Comparison of ENCODE assay signal across 21 cellular contexts in genomic region chr19:1849999-1850398, GRCh38. TPM values are rescaled to one million over a fixed set of nuclear protein-coding genes. Genes with fewer than 3 reads are reported as not detected.
DNase-seq lines count a peak whose midpoint lies in the region; ATAC-seq, FAIRE-seq and TF ChIP-seq lines count a peak whose summit lies in the region.
"Had no signal": no experiment of that assay in that cellular context is flagged by ENCODE, and none has a peak within 500 bp of the region (broad histone marks: within the 10 kb centered on the region; RNA-seq: fewer than 3 reads in every experiment).

No MANE protein-coding gene starts in this region.

- H3K27me3 ChIP-seq in CD4-positive, CD25-positive, alpha-beta regulatory T cell (ENCODE audit: control insufficient read depth, insufficient read depth, low read length), result no peaks in the 10 kb centered on the region

- peaks cover 6% of the 10 kb centered on the region for H3K36me3 ChIP-seq in CD4-positive, CD25-positive, alpha-beta regulatory T cell (ENCODE audit: control insufficient read depth, insufficient read depth, low read length)
- H3K36me3 ChIP-seq: gastrocnemius medialis, thoracic aorta had no signal

- no peak for FAIRE-seq in frontal cortex (lab: Jason Lieb, UNC)
- FAIRE-seq: GM18507 had no signal

- no peaks in the 10 kb centered on the region for H3K9me3 Mint-ChIP-seq in CD4-positive, CD25-positive, alpha-beta regulatory T cell
- H3K9me3 Mint-ChIP-seq in activated T-helper 1 cell treated with anti-CD3 and anti-CD28 coated beads, Interleukin-12 subunit alpha, Interleukin-12 subunit beta, Interleukin-2, Interleukin-4 antibody, amounts not matched to agents 30 ng/mL and 10 ng/mL and 1 ng/mL, durations not matched to agents 14 hours and 24 hours and 36 hours, result no peaks in the 10 kb centered on the region
- no peaks in the 10 kb centered on the region for H3K9me3 Mint-ChIP-seq in natural killer cell

- no peak for ATAC-seq in CD4-positive, CD25-positive, alpha-beta regulatory T cell (ENCODE audit: low read depth in 2 of 2)
- no peak for ATAC-seq in natural killer cell
- ATAC-seq: gastrocnemius medialis, Panc1 had no signal

- DNase-seq in CD4-positive, CD25-positive, alpha-beta regulatory T cell, result no peak
- DNase-seq in ELR (ENCODE audit: low read depth) (peak; percentile 30), natural killer cell (no peak), frontal cortex (ENCODE audit: low spot score in 2 of 2) (no peak), posterior cingulate gyrus (no peak), LoVo (ENCODE audit: low spot score) (no peak)
- DNase-seq in activated T-helper 1 cell treated with anti-CD3 and anti-CD28 coated beads, Interleukin-12 subunit alpha, Interleukin-12 subunit beta, Interleukin-2, Interleukin-4 antibody, amounts not matched to agents 30 ng/mL and 10 ng/mL and 1 ng/mL, durations not matched to agents 14 hours and 24 hours and 36 hours (ENCODE audit: low spot score), result no peak
- DNase-seq: activated CD4-positive, alpha-beta T cell treated with anti-CD3 and anti-CD28 coated beads, Interleukin-2, amount 50 U/mL, for 48 hours; cerebellar nuclear complex; EL; gastrocnemius medialis; KBM-7; mesenchymal stem cell; MV-4-11; NCI-H187; NCI-H345; SK-N-SH; stimulated activated CD4-positive, alpha-beta T cell treated with anti-CD3 and anti-CD28 coated beads, Interleukin-12 subunit alpha, Interleukin-12 subunit beta, amount 100 ng/mL, for 4 hours had no signal

- H3K27ac Mint-ChIP-seq in CD4-positive, CD25-positive, alpha-beta regulatory T cell, result peak overlapping the region in 2 of 3 donors; percentile 21 to 42
- peak overlapping the region; percentile 44 for H3K27ac Mint-ChIP-seq in activated T-helper 1 cell treated with anti-CD3 and anti-CD28 coated beads, Interleukin-12 subunit alpha, Interleukin-12 subunit beta, Interleukin-2, Interleukin-4 antibody, amounts not matched to agents 30 ng/mL and 10 ng/mL and 1 ng/mL, durations not matched to agents 14 hours and 24 hours and 36 hours
- H3K27ac Mint-ChIP-seq in natural killer cell, result peak overlapping the region; percentile 56 to 89

- peaks cover 0 to 67% (median 30%) of the 10 kb centered on the region in 4 donors for H3K4me1 Mint-ChIP-seq in CD4-positive, CD25-positive, alpha-beta regulatory T cell
- H3K4me1 Mint-ChIP-seq in activated T-helper 1 cell treated with anti-CD3 and anti-CD28 coated beads, Interleukin-12 subunit alpha, Interleukin-12 subunit beta, Interleukin-2, Interleukin-4 antibody, amounts not matched to agents 30 ng/mL and 10 ng/mL and 1 ng/mL, durations not matched to agents 14 hours and 24 hours and 36 hours (ENCODE audit: low read depth), result peaks cover 44% of the 10 kb centered on the region
- H3K4me1 Mint-ChIP-seq in natural killer cell, result peaks cover 24 to 47% of the 10 kb centered on the region in 2 donors

- H3K4me1 ChIP-seq in CD4-positive, CD25-positive, alpha-beta regulatory T cell (ENCODE audit: control insufficient read depth, insufficient read depth, low read length, poor library complexity, severe bottlenecking), result peaks cover 73% of the 10 kb centered on the region

- H3K27me3 Mint-ChIP-seq in CD4-positive, CD25-positive, alpha-beta regulatory T cell, result peaks cover 4% of the 10 kb centered on the region
- no peaks in the 10 kb centered on the region for H3K27me3 Mint-ChIP-seq in activated T-helper 1 cell treated with anti-CD3 and anti-CD28 coated beads, Interleukin-12 subunit alpha, Interleukin-12 subunit beta, Interleukin-2, Interleukin-4 antibody, amounts not matched to agents 30 ng/mL and 10 ng/mL and 1 ng/mL, durations not matched to agents 14 hours and 24 hours and 36 hours (ENCODE audit: insufficient read depth)
- no peaks in the 10 kb centered on the region for H3K27me3 Mint-ChIP-seq in natural killer cell (ENCODE audit: low read depth in 2 of 2)

- H3K36me3 Mint-ChIP-seq in CD4-positive, CD25-positive, alpha-beta regulatory T cell, result peaks cover 9% of the 10 kb centered on the region
- H3K36me3 Mint-ChIP-seq in activated T-helper 1 cell treated with anti-CD3 and anti-CD28 coated beads, Interleukin-12 subunit alpha, Interleukin-12 subunit beta, Interleukin-2, Interleukin-4 antibody, amounts not matched to agents 30 ng/mL and 10 ng/mL and 1 ng/mL, durations not matched to agents 14 hours and 24 hours and 36 hours (ENCODE audit: low read depth), result peaks cover 12% of the 10 kb centered on the region
- H3K36me3 Mint-ChIP-seq in natural killer cell, result no peaks in the 10 kb centered on the region

- no peak overlapping the region for H3K27ac ChIP-seq in CD4-positive, CD25-positive, alpha-beta regulatory T cell (ENCODE audit: insufficient read depth, low read length, poor library complexity, severe bottlenecking)
- H3K27ac ChIP-seq: gastrocnemius medialis, thoracic aorta had no signal

- no peak overlapping the region for H3K4me3 ChIP-seq in CD4-positive, CD25-positive, alpha-beta regulatory T cell (ENCODE audit: low read depth, low read length)
- H3K4me3 ChIP-seq: gastrocnemius medialis, thoracic aorta had no signal

- intact Hi-C loops in activated T-helper 1 cell treated with anti-CD3 and anti-CD28 coated beads, Interleukin-12 subunit alpha, Interleukin-12 subunit beta, Interleukin-2, Interleukin-4 antibody, amounts not matched to agents 30 ng/mL and 10 ng/mL and 1 ng/mL, durations not matched to agents 14 hours and 24 hours and 36 hours (cut with micrococcal nuclease), result loop anchor here (2.0 kb wide), 2 partner anchors 197 to 257 kb away; partner anchors contain the start of genes MBD3 and TCF3
- intact Hi-C loops in natural killer cell (cut with micrococcal nuclease), result no loop called here
- intact Hi-C loops in posterior cingulate gyrus (cut with DNase I), result no loop called here

- H3K9me3 ChIP-seq in CD4-positive, CD25-positive, alpha-beta regulatory T cell (ENCODE audit: control insufficient read depth in 2 of 2, low read length in 2 of 2), result no peaks in the 10 kb centered on the region
- H3K9me3 ChIP-seq: gastrocnemius medialis, SK-N-SH, thoracic aorta had no signal

- H3K4me3 Mint-ChIP-seq in CD4-positive, CD25-positive, alpha-beta regulatory T cell, result peak overlapping the region; percentile 38 to 92 (median 60)
- H3K4me3 Mint-ChIP-seq in activated T-helper 1 cell treated with anti-CD3 and anti-CD28 coated beads, Interleukin-12 subunit alpha, Interleukin-12 subunit beta, Interleukin-2, Interleukin-4 antibody, amounts not matched to agents 30 ng/mL and 10 ng/mL and 1 ng/mL, durations not matched to agents 14 hours and 24 hours and 36 hours, result peak overlapping the region; percentile 22
- H3K4me3 Mint-ChIP-seq in natural killer cell, result no peak overlapping the region

- TF ChIP-seq CTCF in natural killer cell (IDR thresholded peaks at IDR 0.05), result no peak

RNA-seq across cellular contexts. Expression of gene REXO1, which starts 1.7 kb away (rescaled TPM):
- total RNA-seq in CD4-positive, CD25-positive, alpha-beta regulatory T cell, result 103 TPM
- polyA plus RNA-seq in CD4-positive, CD25-positive, alpha-beta regulatory T cell, result 1 to 10 TPM; 2.5 to 5.5 (median 3.6) TPM
- total RNA-seq in activated T-helper 1 cell treated with anti-CD3 and anti-CD28 coated beads, Interleukin-12 subunit alpha, Interleukin-12 subunit beta, Interleukin-2, Interleukin-4 antibody, amounts not matched to agents 30 ng/mL and 10 ng/mL and 1 ng/mL, durations not matched to agents 14 hours and 24 hours and 36 hours, result 64.5 and 70.5 TPM in 2 replicates
- 10 to 100 TPM; 90.7 to 91.7 (median 91.5) TPM for total RNA-seq in natural killer cell
- 5.3 TPM for total RNA-seq in frontal cortex

RNA-seq across cellular contexts. Expression of gene KLF16, which starts 13.4 kb away (rescaled TPM):
- 40.6 TPM for total RNA-seq in CD4-positive, CD25-positive, alpha-beta regulatory T cell
- under 1 TPM; 0.28 to 0.86 (median 0.59) TPM for polyA plus RNA-seq in CD4-positive, CD25-positive, alpha-beta regulatory T cell
- total RNA-seq in activated T-helper 1 cell treated with anti-CD3 and anti-CD28 coated beads, Interleukin-12 subunit alpha, Interleukin-12 subunit beta, Interleukin-2, Interleukin-4 antibody, amounts not matched to agents 30 ng/mL and 10 ng/mL and 1 ng/mL, durations not matched to agents 14 hours and 24 hours and 36 hours, result 34.5 and 39.1 TPM in 2 replicates
- total RNA-seq in natural killer cell (10 to 100 TPM; 29.1 to 38.4 (median 34.8) TPM), frontal cortex (2.9 TPM)

RNA-seq across cellular contexts. Expression of gene ABHD17A, which starts 35.3 kb away (rescaled TPM):
- total RNA-seq in CD4-positive, CD25-positive, alpha-beta regulatory T cell, result 148 TPM
- 100 to 1,000 TPM; 139 to 202 (median 159) TPM for polyA plus RNA-seq in CD4-positive, CD25-positive, alpha-beta regulatory T cell
- total RNA-seq in activated T-helper 1 cell treated with anti-CD3 and anti-CD28 coated beads, Interleukin-12 subunit alpha, Interleukin-12 subunit beta, Interleukin-2, Interleukin-4 antibody, amounts not matched to agents 30 ng/mL and 10 ng/mL and 1 ng/mL, durations not matched to agents 14 hours and 24 hours and 36 hours, result 115 TPM in 2 replicates
- total RNA-seq in natural killer cell (100 to 1,000 TPM; 554 to 652 (median 608) TPM), frontal cortex (42.0 TPM)

RNA-seq across cellular contexts. Expression of gene ATP8B3, which starts 37.9 kb away (rescaled TPM):
- total RNA-seq in CD4-positive, CD25-positive, alpha-beta regulatory T cell, result 12.2 TPM
- polyA plus RNA-seq in CD4-positive, CD25-positive, alpha-beta regulatory T cell, result 1 to 10 TPM; 1.1 to 3.8 (median 2.6) TPM
- total RNA-seq in activated T-helper 1 cell treated with anti-CD3 and anti-CD28 coated beads, Interleukin-12 subunit alpha, Interleukin-12 subunit beta, Interleukin-2, Interleukin-4 antibody, amounts not matched to agents 30 ng/mL and 10 ng/mL and 1 ng/mL, durations not matched to agents 14 hours and 24 hours and 36 hours, result 4.1 and 5.0 TPM in 2 replicates
- total RNA-seq in natural killer cell (10 to 100 TPM in 2 of 3 donors, 1 to 10 TPM in 1; 5.3 to 11.5 (median 11.2) TPM), frontal cortex (not detected)

RNA-seq across cellular contexts. Expression of gene ADAT3, which starts 55.2 kb away (rescaled TPM):
- total RNA-seq in CD4-positive, CD25-positive, alpha-beta regulatory T cell, result 6.9 TPM
- polyA plus RNA-seq in CD4-positive, CD25-positive, alpha-beta regulatory T cell, result 1 to 10 TPM; 4.4 to 8.8 (median 6.0) TPM
- total RNA-seq in activated T-helper 1 cell treated with anti-CD3 and anti-CD28 coated beads, Interleukin-12 subunit alpha, Interleukin-12 subunit beta, Interleukin-2, Interleukin-4 antibody, amounts not matched to agents 30 ng/mL and 10 ng/mL and 1 ng/mL, durations not matched to agents 14 hours and 24 hours and 36 hours, result 8.4 and 9.6 TPM in 2 replicates
- total RNA-seq in natural killer cell (10 to 100 TPM; 13.0 to 20.9 (median 13.1) TPM), frontal cortex (1.2 TPM)

Comparison
In these comparisons a context has a peak if more than half of its experiments do, and no peak if none do; other contexts are left out.
1. RNA of gene REXO1, which starts 1.7 kb away (total RNA-seq): 103 TPM in CD4-positive, CD25-positive, alpha-beta regulatory T cell (single experiment), 90.7 to 91.7 TPM in natural killer cell and 64.5 to 70.5 TPM in activated T-helper 1 cell treated with anti-CD3 and anti-CD28 coated beads, Interleukin-12 subunit alpha, Interleukin-12 subunit beta, Interleukin-2, Interleukin-4 antibody, amounts not matched to agents 30 ng/mL and 10 ng/mL and 1 ng/mL, durations not matched to agents 14 hours and 24 hours and 36 hours; 5.3 TPM in frontal cortex (single experiment); every median in the first group is over 10 times any median in the second.
2. Peak in every context shown above with its lines, with median percentiles within 50 percentile points of each other: H3K27ac Mint-ChIP-seq.